ENCODE assay signal across 31 cellular contexts in the genomic region with DNA sequence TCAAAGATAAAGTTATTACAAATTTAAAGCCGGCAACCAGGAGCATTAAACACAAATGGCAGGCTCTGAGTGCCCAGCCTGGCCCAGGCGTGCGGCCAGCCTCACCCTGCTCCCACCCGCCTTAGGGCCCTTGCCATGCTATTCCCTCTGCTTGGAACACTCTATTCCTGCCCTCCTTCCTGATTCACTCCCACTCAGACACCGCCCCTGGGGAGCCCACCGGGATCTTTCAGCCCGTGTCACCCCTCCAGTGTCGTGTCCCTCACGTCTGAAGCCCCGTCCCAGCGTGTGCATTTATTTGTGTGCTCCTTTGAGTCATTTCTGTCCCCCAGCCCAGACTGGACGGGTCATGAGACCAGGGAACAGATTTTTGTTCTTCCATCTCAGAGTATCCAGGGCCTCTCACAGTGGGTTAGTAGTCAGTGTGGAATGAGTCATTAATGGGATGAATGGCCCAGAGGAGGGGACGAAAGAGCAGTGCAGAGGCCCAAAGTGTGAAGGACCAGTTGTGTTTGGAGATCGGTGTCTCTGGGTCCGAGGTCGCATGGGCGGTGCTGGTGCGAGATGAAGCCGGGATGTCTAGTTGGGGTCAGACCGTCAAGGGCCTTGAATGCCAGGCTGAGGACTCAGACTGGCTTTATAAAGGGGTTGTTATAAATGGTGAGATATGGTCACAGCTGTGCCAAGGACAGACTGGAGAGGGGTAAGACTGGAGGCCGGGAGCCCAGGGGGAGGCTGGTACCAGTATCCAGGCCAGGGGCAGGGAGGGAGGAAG. TPM values are rescaled to one million over a fixed set of nuclear protein-coding genes. Genes with fewer than 3 reads are reported as not detected.
DNase-seq lines count a peak whose midpoint lies in the region; ATAC-seq, FAIRE-seq and TF ChIP-seq lines count a peak whose summit lies in the region.
"Had no signal": no experiment of that assay in that cellular context is flagged by ENCODE, and none has a peak within 500 bp of the region (broad histone marks: within the 10 kb centered on the region; RNA-seq: fewer than 3 reads in every experiment).

No MANE protein-coding gene starts in this region.

- H4K20me1 ChIP-seq in osteoblast (ENCODE audit: insufficient read depth, low read length) = no peaks in the 10 kb centered on the region

- POLR2A ChIA-PET in Caco-2 (lab: Charles Lee) = no interaction called here

- H3K27me3 ChIP-seq in Caco-2 (replicated peaks; ENCODE audit: control insufficient read depth, insufficient read depth, low read length) (no peaks in the 10 kb centered on the region), body of pancreas (no peaks in the 10 kb centered on the region), osteoblast (ENCODE audit: insufficient read depth, low read length) (peaks cover 7% of the 10 kb centered on the region)
- H3K27me3 ChIP-seq: SJSA1 had no signal

- H3K9me3 ChIP-seq in Caco-2 = no peaks in the 10 kb centered on the region
- no peaks in the 10 kb centered on the region for H3K9me3 ChIP-seq in body of pancreas
- no peaks in the 10 kb centered on the region for H3K9me3 ChIP-seq in osteoblast (ENCODE audit: low read depth, low read length)
- H3K9me3 ChIP-seq: SJSA1 had no signal

- H3K4me2 ChIP-seq in osteoblast (ENCODE audit: insufficient read depth, low read length) = no peak overlapping the region

- no TSS peak for BruUV-seq in Caco-2 (replicated peaks; lab: Mats Ljungman, UMichigan)

- H3K27ac Mint-ChIP-seq in Caco-2 (ENCODE audit: unreplicated experiment) = peak overlapping the region; percentile 20
- H3K27ac Mint-ChIP-seq: activated naive CD8-positive, alpha-beta T cell; stimulated activated naive B cell treated with anti-CD40 and anti-IgM and Interleukin-4, amounts not matched to agents 10 μg/mL and 1 μg/mL and 100 μg/mL, for 72 hours; type B pancreatic cell had no signal

- WGBS in body of pancreas, 2 donors = 87 to 91% methylated on average over 21 of the region's 21 CpGs

- H3K4me1 ChIP-seq in Caco-2 (no peaks in the 10 kb centered on the region), body of pancreas (no peaks in the 10 kb centered on the region), osteoblast (ENCODE audit: insufficient read depth, low read length) (no peaks in the 10 kb centered on the region)

- FAIRE-seq in GM12891 (lab: Jason Lieb, UNC) = no peak
- FAIRE-seq: colon had no signal

- CTCF ChIA-PET in Caco-2 (lab: Charles Lee) = no interaction called here

- intact Hi-C loops in Caco-2 (cut with micrococcal nuclease; ENCODE audit: unreplicated experiment) = no loop called here
- intact Hi-C loops in body of pancreas (cut with DNase I) = no loop called here

- TF ChIP-seq CTCF in Caco-2 (IDR thresholded peaks at IDR 0.05; ENCODE audit: insufficient read depth in 1 of 2, low read depth in 1 of 2, low read length in 1 of 2, severe bottlenecking in 1 of 2, unreplicated experiment in 1 of 2) (no peak), body of pancreas (IDR thresholded peaks at IDR 0.05) (no peak), osteoblast (IDR thresholded peaks at IDR 0.05; ENCODE audit: extremely low read depth, low read depth, low read length) (no peak)

- no peaks in the 10 kb centered on the region for H3K27me3 Mint-ChIP-seq in Caco-2 (ENCODE audit: insufficient read depth, unreplicated experiment)
- H3K27me3 Mint-ChIP-seq: activated naive CD8-positive, alpha-beta T cell had no signal

- ATAC-seq in body of pancreas (peak; percentile 18), GM19351 (IDR thresholded peaks at IDR 0.05; ENCODE audit: unreplicated experiment) (no peak)
- ATAC-seq: stimulated activated naive B cell treated with anti-CD40 and anti-IgM and Interleukin-4, amounts not matched to agents 10 μg/mL and 1 μg/mL and 100 μg/mL, for 72 hours had no signal

- H2AFZ ChIP-seq in osteoblast (ENCODE audit: low read length) = no peak overlapping the region

- no peaks in the 10 kb centered on the region for H3K79me2 ChIP-seq in osteoblast (ENCODE audit: insufficient read depth, low read length)

- no peak overlapping the region for H3K27ac ChIP-seq in body of pancreas
- no peak overlapping the region for H3K27ac ChIP-seq in osteoblast (ENCODE audit: low read depth, low read length)
- H3K27ac ChIP-seq: C4-2B, epithelial cell of prostate, HL-60, SJSA1, WERI-Rb-1 had no signal

- H3K9me3 Mint-ChIP-seq in Caco-2 (ENCODE audit: unreplicated experiment) = no peaks in the 10 kb centered on the region
- H3K9me3 Mint-ChIP-seq: stimulated activated naive B cell treated with anti-CD40 and anti-IgM and Interleukin-4, amounts not matched to agents 10 μg/mL and 1 μg/mL and 100 μg/mL, for 72 hours; type B pancreatic cell had no signal

- TF ChIP-seq POLR2A in body of pancreas (IDR thresholded peaks at IDR 0.05) = no peak
- TF ChIP-seq POLR2A in GM12891 (IDR thresholded peaks at IDR 0.05; ENCODE audit: low read depth, low read length) = no peak

- H3K36me3 ChIP-seq in Caco-2 (ENCODE audit: control insufficient read depth, insufficient read depth, low read length) (no peaks in the 10 kb centered on the region), body of pancreas (replicated peaks in 1 of 2; ENCODE audit: insufficient read depth in 1 of 2, low read depth in 2 of 2) (no peaks in the 10 kb centered on the region), osteoblast (ENCODE audit: insufficient read depth, low read length) (no peaks in the 10 kb centered on the region)
- H3K36me3 ChIP-seq: SJSA1, WERI-Rb-1 had no signal

- H3K4me3 ChIP-seq in Caco-2 (ENCODE audit: low read depth, low read length) = no peak overlapping the region
- H3K4me3 ChIP-seq in body of pancreas = no peak overlapping the region
- no peak overlapping the region for H3K4me3 ChIP-seq in osteoblast (ENCODE audit: insufficient read depth, low read length)
- H3K4me3 ChIP-seq: SJSA1 had no signal

- peaks cover 16% of the 10 kb centered on the region for H3K4me1 Mint-ChIP-seq in Caco-2 (ENCODE audit: low read depth, unreplicated experiment)
- H3K4me1 Mint-ChIP-seq: stimulated activated naive B cell treated with anti-CD40 and anti-IgM and Interleukin-4, amounts not matched to agents 10 μg/mL and 1 μg/mL and 100 μg/mL, for 72 hours had no signal

- H3K4me3 Mint-ChIP-seq in Caco-2 (ENCODE audit: unreplicated experiment) = no peak overlapping the region
- H3K4me3 Mint-ChIP-seq: activated naive CD8-positive, alpha-beta T cell; stimulated activated naive B cell treated with anti-CD40 and anti-IgM and Interleukin-4, amounts not matched to agents 10 μg/mL and 1 μg/mL and 100 μg/mL, for 72 hours; type B pancreatic cell had no signal

- DNase-seq in Caco-2 = no peak
- DNase-seq in HT1080 (ENCODE audit: low read depth) = peak; percentile 27
- DNase-seq in body of pancreas = no peak
- peak; percentile 86 for DNase-seq in osteoblast (ENCODE audit: insufficient read length, low spot score, missing footprints)
- DNase-seq in GM12891 (ENCODE audit: insufficient read length, low spot score) = no peak
- DNase-seq in activated T-cell treated with anti-CD3 and anti-CD28 coated beads, Interleukin-2, amount 50 U/mL, for 48 hours = no peak
- no peak for DNase-seq in NCI-H1436 (lab: John Stamatoyannopoulos, UW)
- DNase-seq: activated CD4-positive, alpha-beta T cell treated with anti-CD3 and anti-CD28 coated beads for 4 hours; activated effector memory CD4-positive, alpha-beta T cell treated with anti-CD3 and anti-CD28 coated beads, Interleukin-2, amount 50 U/mL, for 16 hours; activated T-cell treated with anti-CD3 and anti-CD28 coated beads, Interleukin-2, amount 50 U/mL, for 1 hour; anterior cingulate cortex; DMS79; effector CD8-positive, alpha-beta T cell; hypothalamus; Karpas-422; NCI-H146; NCI-H446; NCI-H774; RPMI8226; stimulated activated naive B cell treated with anti-CD40 and anti-IgM and Interleukin-4, amounts not matched to agents 10 μg/mL and 1 μg/mL and 100 μg/mL, for 72 hours; substantia nigra; T1000; WERI-Rb-1 had no signal

- H3K36me3 Mint-ChIP-seq in Caco-2 (ENCODE audit: insufficient read depth, unreplicated experiment) = no peaks in the 10 kb centered on the region
- H3K36me3 Mint-ChIP-seq: activated naive CD8-positive, alpha-beta T cell; stimulated activated naive B cell treated with anti-CD40 and anti-IgM and Interleukin-4, amounts not matched to agents 10 μg/mL and 1 μg/mL and 100 μg/mL, for 72 hours; type B pancreatic cell had no signal

TF ChIP-seq in GM12891, 5 proteins besides CTCF, POLR2A, EP300 and RAD21:
- TF ChIP-seq PAX5 (IDR thresholded peaks at IDR 0.05; ENCODE audit: insufficient read depth, low read length, severe bottlenecking) = no peak
- no peak for TF ChIP-seq POLR2AphosphoS5 (IDR thresholded peaks at IDR 0.05; ENCODE audit: low read depth, low read length)
- TF ChIP-seq SPI1 (IDR thresholded peaks at IDR 0.05; ENCODE audit: low read depth, low read length) = no peak

RNA-seq across cellular contexts. Expression of gene SLC6A6, which starts 58.9 kb away (rescaled TPM):
- 49.6 and 55.3 TPM in 2 replicates for total RNA-seq in Caco-2 (2022)
- 36.3 and 40.1 TPM in 2 replicates for total RNA-seq in HT1080 (2014; rRNA removed; shearing (Covaris generic))
- 23.8 and 30.5 TPM in 2 replicates for polyA plus RNA-seq in HT1080 (2015; cell fraction: cytosol; rRNA removed)
- polyA plus RNA-seq in HT1080 (2015; cell fraction: nucleus; rRNA removed) = 99.9 and 112 TPM in 2 replicates
- total RNA-seq in body of pancreas = 1 to 10 TPM; 4.9 to 5.7 TPM
- 76.6 and 86.5 TPM in 2 replicates for total RNA-seq in osteoblast
- 10.0 TPM for polyA plus RNA-seq in GM12891 (2012; ENCODE audit: low read depth, missing spikeins)

Comparison
In these comparisons a context has a peak if more than half of its experiments do, and no peak if none do; other contexts are left out.
1. DNase-seq: peak in HT1080 (single experiment) and osteoblast (single experiment); none in Caco-2 (0 of 2), body of pancreas (0 of 4), GM12891 (single experiment), activated T-cell treated with anti-CD3 and anti-CD28 coated beads, Interleukin-2, amount 50 U/mL, for 48 hours (0 of 2) and NCI-H1436 (single experiment).